23 cellular contexts compared by ENCODE assay signal in the genomic region with DNA sequence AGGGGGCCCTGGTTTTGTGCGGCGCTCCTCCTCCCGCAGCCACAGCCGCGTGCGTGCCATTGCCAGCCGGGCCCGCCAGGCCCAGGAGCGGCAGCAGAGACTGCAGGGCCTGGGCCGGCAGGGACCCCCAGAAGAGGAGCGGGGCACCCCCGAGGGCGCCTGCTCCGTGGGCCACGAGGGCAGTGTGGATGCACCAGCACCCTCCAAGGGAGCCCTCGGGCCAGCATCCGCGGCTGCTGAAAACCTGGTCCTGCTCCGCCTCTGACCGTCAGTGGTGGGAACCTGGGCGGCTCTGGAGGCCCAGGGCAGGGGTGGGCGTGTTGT. TPM values are rescaled to one million over a fixed set of nuclear protein-coding genes. Genes with fewer than 3 reads are reported as not detected.
"Had no signal": no experiment of that assay in that cellular context is flagged by ENCODE, and none has a peak within 500 bp of the region (broad histone marks: within the 10 kb centered on the region; RNA-seq: fewer than 3 reads in every experiment).

No MANE protein-coding gene starts in this region.

- H3K27ac ChIP-seq: heart left ventricle, psoas muscle, skin epidermis, stomach, thoracic aorta, transverse colon had no signal

- H3K9me3 ChIP-seq: heart left ventricle, psoas muscle, stomach, thoracic aorta, transverse colon had no signal

- DNase-seq: cortex of kidney; effector CD8-positive, alpha-beta T cell; foreskin melanocyte; heart left ventricle; hippocampal formation; left colon; left ventricle myocardium superior; mesendoderm; naive B cell; psoas muscle; retina; stimulated activated CD4-positive, alpha-beta T cell treated with anti-CD3 and anti-CD28 coated beads, Interleukin-2, amount 100 ng/mL, for 24 hours; stimulated activated CD4-positive, alpha-beta T cell treated with anti-CD3 and anti-CD28 coated beads, Interleukin-4, amount 100 ng/mL, for 4 hours; stimulated activated naive CD4-positive, alpha-beta T cell; stomach; transverse colon had no signal

- ATAC-seq: left ventricle myocardium superior, sciatic nerve had no signal

- H3K4me1 ChIP-seq: psoas muscle had no signal

- H3K4me3 ChIP-seq: dorsolateral prefrontal cortex, heart left ventricle, lung, psoas muscle, skin epidermis, stomach, thoracic aorta, transverse colon had no signal

RNA-seq across cellular contexts. Expression of a gene that starts 25.2 kb away (rescaled TPM):
- total RNA-seq: glomerular endothelial cell, omental fat pad had no signal
